17 cellular contexts compared by ENCODE assay signal in genomic region chr1:8883510-8883909, GRCh38. TPM values are rescaled to one million over a fixed set of nuclear protein-coding genes. Genes with fewer than 3 reads are reported as not detected.
DNase-seq lines count a peak whose midpoint lies in the region; ATAC-seq and TF ChIP-seq lines count a peak whose summit lies in the region.
"Had no signal": no experiment of that assay in that cellular context is flagged by ENCODE, and none has a peak within 500 bp of the region (broad histone marks: within the 10 kb centered on the region; RNA-seq: fewer than 3 reads in every experiment).

No MANE protein-coding gene starts in this region.

- no peak overlapping the region for H2AFZ ChIP-seq in PC-9

- H3K9me2 ChIP-seq in PC-9 (ENCODE audit: insufficient read depth) = no peaks in the 10 kb centered on the region

- H3K27me3 ChIP-seq in BLaER1 (no peaks in the 10 kb centered on the region), PC-9 (ENCODE audit: insufficient read depth, low read depth) (no peaks in the 10 kb centered on the region)

- H3K9me3 Mint-ChIP-seq in chondrocyte (ENCODE audit: low read depth) (no peaks in the 10 kb centered on the region), nephron progenitor cell (no peaks in the 10 kb centered on the region)
- H3K9me3 Mint-ChIP-seq: CD4-positive, CD25-positive, alpha-beta regulatory T cell had no signal

- H4K20me1 ChIP-seq in BLaER1 (no peaks in the 10 kb centered on the region), PC-9 (ENCODE audit: insufficient read depth) (no peaks in the 10 kb centered on the region)

- H3K27ac Mint-ChIP-seq in chondrocyte (ENCODE audit: unreplicated experiment) (peak overlapping the region; percentile 85), nephron progenitor cell (peak overlapping the region; percentile 87)
- H3K27ac Mint-ChIP-seq: H9 had no signal

- H3K9ac ChIP-seq in BLaER1 = peak overlapping the region; percentile 6; the same call in 1 of the 2 replicates

- no peaks in the 10 kb centered on the region; the same call in 1 of the 2 replicates for H3K79me2 ChIP-seq in PC-9 (ENCODE audit: low read depth)

- H3K4me3 ChIP-seq in BLaER1 (no peak overlapping the region), HEK293 (ENCODE audit: low read depth, low read length) (no peak overlapping the region), PC-9 (no peak overlapping the region)

- no peaks in the 10 kb centered on the region for H3K9me3 ChIP-seq in BLaER1
- H3K9me3 ChIP-seq in HEK293 (ENCODE audit: control insufficient read depth, insufficient read depth, low read depth, low read length) = no peaks in the 10 kb centered on the region
- no peaks in the 10 kb centered on the region for H3K9me3 ChIP-seq in PC-9 (ENCODE audit: insufficient read depth, low read depth)

- peaks cover 45% of the 10 kb centered on the region for H3K4me1 ChIP-seq in BLaER1
- H3K4me1 ChIP-seq in HEK293 (ENCODE audit: control insufficient read depth, insufficient read depth, low read length) = peaks cover 8% of the 10 kb centered on the region
- H3K4me1 ChIP-seq in PC-9 (replicated peaks; ENCODE audit: insufficient read depth) = peaks cover 17% of the 10 kb centered on the region

- H3K4me2 ChIP-seq in BLaER1 (peak overlapping the region; percentile 52), PC-9 (no peak overlapping the region)

- peaks cover 26% of the 10 kb centered on the region for H3K4me1 Mint-ChIP-seq in chondrocyte (ENCODE audit: low read depth)
- peaks cover 50% of the 10 kb centered on the region for H3K4me1 Mint-ChIP-seq in nephron progenitor cell

- ATAC-seq in HG03354 (IDR thresholded peaks at IDR 0.05; ENCODE audit: poor library complexity, severe bottlenecking, unreplicated experiment) (no peak), GM21576 (IDR thresholded peaks at IDR 0.05; ENCODE audit: unreplicated experiment) (no peak)

- DNase-seq in chondrocyte (ENCODE audit: low spot score) = no peak
- DNase-seq in nephron progenitor cell = no peak
- DNase-seq in PC-9 = no peak
- DNase-seq: CD4-positive, CD25-positive, alpha-beta regulatory T cell; COR-L47; DMS 273 treated with DMSO at 0.1 percent for 48 hours; DND-41; H9; KBM-7; NCI-H1105 treated with DMSO at 0.1 percent for 48 hours; NCI-H187; NCI-H226; NCI-H524 treated with DMSO at 0.1 percent for 48 hours had no signal

- no peaks in the 10 kb centered on the region for H3K27me3 Mint-ChIP-seq in chondrocyte (ENCODE audit: low read depth)
- H3K27me3 Mint-ChIP-seq in nephron progenitor cell (ENCODE audit: low read depth, poor library complexity) = peaks cover 10% of the 10 kb centered on the region
- H3K27me3 Mint-ChIP-seq: CD4-positive, CD25-positive, alpha-beta regulatory T cell had no signal

- H3K36me3 Mint-ChIP-seq in chondrocyte (ENCODE audit: low read depth) (no peaks in the 10 kb centered on the region), nephron progenitor cell (ENCODE audit: low read depth) (no peaks in the 10 kb centered on the region)
- H3K36me3 Mint-ChIP-seq: CD4-positive, CD25-positive, alpha-beta regulatory T cell had no signal

- H3K4me3 Mint-ChIP-seq in chondrocyte (ENCODE audit: unreplicated experiment) (no peak overlapping the region), nephron progenitor cell (no peak overlapping the region)
- H3K4me3 Mint-ChIP-seq: H9 had no signal

- H3K36me3 ChIP-seq in BLaER1 (no peaks in the 10 kb centered on the region), HEK293 (ENCODE audit: control insufficient read depth in 2 of 2, insufficient read depth in 1 of 2, low read length in 2 of 2) (no peaks in the 10 kb centered on the region), PC-9 (ENCODE audit: low read depth) (no peaks in the 10 kb centered on the region)

- intact Hi-C loops in PC-9 (cut with micrococcal nuclease; ENCODE audit: unreplicated experiment) = no loop called here

- TF ChIP-seq CTCF in HEK293 (tag by site-specific recombination; IDR thresholded peaks at IDR 0.05) (no peak), chondrocyte (IDR thresholded peaks at IDR 0.05) (no peak), nephron progenitor cell (IDR thresholded peaks at IDR 0.05) (no peak), PC-9 (conservative IDR thresholded peaks at IDR 0.05) (no peak)

- POLR2A ChIA-PET in HEK293 (lab: Yijun Ruan, JAX) (no interaction called here), PC-9 (lab: Charles Lee; ENCODE audit: unreplicated experiment) (interaction anchor here (0.6 to 0.7 kb wide), 2 partner anchors 9 to 25 kb away, joined by 3 to 6 read pairs; no protein-coding TSS in a partner anchor)

- H3K27ac ChIP-seq in BLaER1 (0 out of 2 replicates have a peak overlapping the region, but pooled peaks have one; percentile 37), HEK293 (ENCODE audit: extremely low read depth, low read depth, low read length) (no peak overlapping the region), PC-9 (no peak overlapping the region)

- peaks cover 21% of the 10 kb centered on the region for H3F3A ChIP-seq in PC-9 (ENCODE audit: insufficient read depth, low read depth)

- CTCF ChIA-PET in HEK293 (lab: Yijun Ruan, JAX) = no interaction called here
- CTCF ChIA-PET in PC-9 (lab: Charles Lee) = no interaction called here

- BruUV-seq in PC-9 (replicated peaks; lab: Mats Ljungman, UMichigan) = no TSS peak

TF ChIP-seq in HEK293, 187 proteins besides CTCF, POLR2A, EP300 and RAD21:
- TF ChIP-seq ZIC2 (tag by site-specific recombination; IDR thresholded peaks at IDR 0.05) (peak; percentile 96), ZNF335 (tag by site-specific recombination; conservative IDR thresholded peaks at IDR 0.05) (0 out of 2 replicates have a peak, but pooled peaks have one; percentile 14), ZNF513 (tag by site-specific recombination; IDR thresholded peaks at IDR 0.05) (no peak), GLIS1 (tag by site-specific recombination; IDR thresholded peaks at IDR 0.05) (peak; percentile 96)

RNA-seq across cellular contexts. Expression of gene ENO1, which starts 5.0 kb away (rescaled TPM):
- total RNA-seq in chondrocyte (955 to 1,165 TPM (median 1,154 TPM) in 3 replicates), PC-9 (2021) (1,401 and 1,902 TPM in 2 replicates)
